Comparison of ENCODE assay signal across 8 cellular contexts in the genomic region with DNA sequence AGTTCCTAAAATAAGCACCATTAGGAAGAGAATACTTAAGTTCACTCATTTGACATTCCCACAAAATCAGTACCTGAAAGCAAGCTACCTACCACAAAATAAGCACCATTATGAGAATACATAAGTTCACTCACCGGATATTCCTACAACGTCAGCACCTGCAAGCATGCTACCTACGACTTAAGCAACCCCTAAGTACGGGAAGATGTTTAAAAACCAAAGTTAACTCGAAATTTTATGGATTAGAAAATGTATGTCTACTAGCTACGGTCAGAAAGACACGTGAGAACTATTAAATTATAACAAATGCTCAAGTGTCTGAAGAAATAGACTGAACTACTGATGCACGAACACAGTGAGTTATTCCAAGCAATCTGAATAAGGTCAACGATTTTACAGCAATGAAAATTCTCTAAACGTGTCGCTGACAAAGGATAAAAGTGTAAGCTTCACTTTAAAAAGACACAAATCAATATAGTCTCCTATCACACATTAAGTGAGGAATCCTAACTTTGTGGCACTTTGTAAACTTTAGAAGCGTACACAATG. TPM values are rescaled to one million over a fixed set of nuclear protein-coding genes. Genes with fewer than 3 reads are reported as not detected.
DNase-seq lines count a peak whose midpoint lies in the region; ATAC-seq, FAIRE-seq and TF ChIP-seq lines count a peak whose summit lies in the region.

No MANE protein-coding gene starts in this region.

- no peak for ATAC-seq in GM21526 (IDR thresholded peaks at IDR 0.05; ENCODE audit: low FRiP score, unreplicated experiment)

- H3K4me2 ChIP-seq in fibroblast of lung (ENCODE audit: extremely low read depth, insufficient read depth, low read length) = peak overlapping the region; percentile 65

- H3K9ac ChIP-seq in SK-N-MC (ENCODE audit: insufficient read length) (peak overlapping the region; percentile 76), fibroblast of lung (ENCODE audit: insufficient read depth, low read length) (peak overlapping the region; percentile 43)

- H3K36me3 ChIP-seq in SK-N-MC (ENCODE audit: insufficient read depth, low read length) (no peaks in the 10 kb centered on the region), fibroblast of lung (ENCODE audit: control insufficient read depth, insufficient read depth, low read length) (no peaks in the 10 kb centered on the region)

- H3K9me3 ChIP-seq in SK-N-MC (ENCODE audit: low read depth, low read length) (no peaks in the 10 kb centered on the region), fibroblast of lung (ENCODE audit: control insufficient read depth, insufficient read depth, low read depth, low read length) (no peaks in the 10 kb centered on the region)

- H3K4me1 ChIP-seq in fibroblast of lung (ENCODE audit: control insufficient read depth, extremely low read depth, insufficient read depth, low read length) = peaks cover 8% of the 10 kb centered on the region

- H3K27ac ChIP-seq in SK-N-MC (no peak overlapping the region), fibroblast of lung (ENCODE audit: insufficient read depth, low read length) (peak overlapping the region; percentile 64)

- peak; percentile 59 for FAIRE-seq in GM12891 (lab: Jason Lieb, UNC)

- H4K20me1 ChIP-seq in fibroblast of lung (ENCODE audit: control insufficient read depth, extremely low read depth, insufficient read depth, low read length) = no peaks in the 10 kb centered on the region

- TF ChIP-seq POLR2A in GM12891 (IDR thresholded peaks at IDR 0.05; ENCODE audit: low read depth, low read length) = no peak

- H3K79me2 ChIP-seq in fibroblast of lung (ENCODE audit: control insufficient read depth, insufficient read depth, low read length) = peaks cover 61% of the 10 kb centered on the region

- TF ChIP-seq CTCF in fibroblast of lung (conservative IDR thresholded peaks at IDR 0.05 in 1 of 2, IDR thresholded peaks at IDR 0.05 in 1 of 2; ENCODE audit: low read depth in 1 of 2, low read length in 2 of 2) = no peak
- TF ChIP-seq CTCF in retinal pigment epithelial cell (conservative IDR thresholded peaks at IDR 0.05; ENCODE audit: low read depth, low read length) = no peak

- peak overlapping the region; percentile 82 for H3K4me3 ChIP-seq in SK-N-MC
- H3K4me3 ChIP-seq in fibroblast of lung (replicated peaks in 1 of 4; ENCODE audit: control extremely low read depth in 1 of 4, insufficient read depth in 1 of 4, low read depth in 3 of 4, low read length in 4 of 4) = peak overlapping the region; percentile 59 to 93 (median 75)
- H3K4me3 ChIP-seq in retinal pigment epithelial cell (ENCODE audit: low read length) = peak overlapping the region; percentile 83

- no peaks in the 10 kb centered on the region for H3K27me3 ChIP-seq in fibroblast of lung (ENCODE audit: control insufficient read depth, insufficient read depth, low read length)

- H2AFZ ChIP-seq in fibroblast of lung (ENCODE audit: low read length) = no peak overlapping the region

- DNase-seq in GM12891 (ENCODE audit: insufficient read length, low spot score) = no peak
- DNase-seq in SK-N-MC (ENCODE audit: low read depth, low spot score) = no peak
- DNase-seq in fibroblast of lung (ENCODE audit: low read depth in 2 of 2) = peak; percentile 5 to 6
- no peak for DNase-seq in retinal pigment epithelial cell (ENCODE audit: low read depth)
- no peak for DNase-seq in amniotic stem cell (lab: John Stamatoyannopoulos, UW)
- DNase-seq in NCI-H510A (lab: John Stamatoyannopoulos, UW) = no peak
- DNase-seq in NCI-H1417 (lab: John Stamatoyannopoulos, UW) = no peak

TF ChIP-seq in GM12891, 5 proteins besides CTCF, POLR2A, EP300 and RAD21:
- TF ChIP-seq POLR2AphosphoS5 (IDR thresholded peaks at IDR 0.05; ENCODE audit: low read depth, low read length) (no peak), TAF1 (IDR thresholded peaks at IDR 0.05; ENCODE audit: low read depth, low read length) (no peak), PAX5 (IDR thresholded peaks at IDR 0.05; ENCODE audit: insufficient read depth, low read length, severe bottlenecking) (no peak), SPI1 (IDR thresholded peaks at IDR 0.05; ENCODE audit: low read depth, low read length) (no peak), POU2F2 (IDR thresholded peaks at IDR 0.05; ENCODE audit: low read depth, low read length) (no peak)
TF ChIP-seq in GM12891: peak in this region for 0.

RNA-seq across cellular contexts. Expression of a gene that starts 1.5 kb away (rescaled TPM):
- 67.9 TPM for polyA plus RNA-seq in GM12891 (2012; ENCODE audit: low read depth, missing spikeins)
- total RNA-seq in fibroblast of lung = 56.5 and 57.3 TPM in 2 replicates
- polyA plus RNA-seq in fibroblast of lung = 116 and 139 TPM in 2 replicates
- 86.1 and 117 TPM in 2 replicates for polyA plus RNA-seq in fibroblast of lung (2012)
- polyA minus RNA-seq in fibroblast of lung (ENCODE audit: low replicate concordance) = 17.9 and 22.0 TPM in 2 replicates

RNA-seq across cellular contexts. Expression of a gene that starts 27.6 kb away (rescaled TPM):
- 8.8 TPM for polyA plus RNA-seq in GM12891 (2012; ENCODE audit: low read depth, missing spikeins)
- 3.3 and 4.6 TPM in 2 replicates for total RNA-seq in fibroblast of lung
- 1.2 and 4.2 TPM in 2 replicates for polyA plus RNA-seq in fibroblast of lung
- 2.1 and 2.5 TPM in 2 replicates for polyA plus RNA-seq in fibroblast of lung (2012)
- not detected in 2 replicates for polyA minus RNA-seq in fibroblast of lung (ENCODE audit: low replicate concordance)

RNA-seq across cellular contexts. Expression of a gene that starts 50.7 kb away (rescaled TPM):
- 107 TPM for polyA plus RNA-seq in GM12891 (2012; ENCODE audit: low read depth, missing spikeins)
- total RNA-seq in fibroblast of lung = not detected in 2 replicates
- not detected in 2 replicates for polyA plus RNA-seq in fibroblast of lung
- polyA plus RNA-seq in fibroblast of lung (2012) = not detected in 2 replicates
- not detected in 2 replicates for polyA minus RNA-seq in fibroblast of lung (ENCODE audit: low replicate concordance)

Comparison
In these comparisons a context has a peak if more than half of its experiments do, and no peak if none do; other contexts are left out.
1. DNase-seq: peak in fibroblast of lung (2 of 2); none in GM12891 (single experiment), SK-N-MC (single experiment), retinal pigment epithelial cell (single experiment), amniotic stem cell (single experiment), NCI-H510A (single experiment) and NCI-H1417 (0 of 3).
2. Peak in every context shown above with its lines, with median percentiles within 50 percentile points of each other: H3K4me3 ChIP-seq.